1 cellular context compared by ENCODE assay signal in genomic region chr1:146036990-146037646, GRCh38.
TF ChIP-seq lines count a peak whose summit lies in the region.

No MANE protein-coding gene starts in this region.

TF ChIP-seq in K562, 482 proteins besides CTCF, POLR2A, EP300 and RAD21 (continued from another document and continues in another):
- TF ChIP-seq ZBTB49 (CRISPR knock-in tag; IDR thresholded peaks at IDR 0.05; ENCODE audit: borderline replicate concordance) = no peak
- TF ChIP-seq ZBTB40 (IDR thresholded peaks at IDR 0.05) = peak; percentile 86
- no peak for TF ChIP-seq ZBTB40 (CRISPR knock-in tag; IDR thresholded peaks at IDR 0.05)
- TF ChIP-seq ZSCAN32 (CRISPR knock-in tag; IDR thresholded peaks at IDR 0.05) = no peak
- peak; percentile 40; the same call in 1 of the 2 replicates for TF ChIP-seq HCFC1 (IDR thresholded peaks at IDR 0.05; ENCODE audit: low read depth, low read length)
- TF ChIP-seq GATAD2A (IDR thresholded peaks at IDR 0.05) = no peak; the same call in 1 of the 2 replicates
- no peak for TF ChIP-seq DDX20 (tag; IDR thresholded peaks at IDR 0.05; ENCODE audit: low read depth)
- 0 out of 2 replicates have a peak, but pooled peaks have one; percentile 15 for TF ChIP-seq ELF2 (CRISPR knock-in tag; IDR thresholded peaks at IDR 0.05)
- no peak for TF ChIP-seq STAT5B (CRISPR knock-in tag; IDR thresholded peaks at IDR 0.05)
- no peak for TF ChIP-seq CC2D1A (IDR thresholded peaks at IDR 0.05)
- TF ChIP-seq FOSL1 (tag; conservative IDR thresholded peaks at IDR 0.05) = peak; percentile 17; the same call in 1 of the 2 replicates
- no peak for TF ChIP-seq ETV1 (tag; conservative IDR thresholded peaks at IDR 0.05; ENCODE audit: low read depth)
- no peak for TF ChIP-seq PHB2 (IDR thresholded peaks at IDR 0.05; ENCODE audit: low read depth)
- TF ChIP-seq KHSRP (IDR thresholded peaks at IDR 0.05) = no peak
- TF ChIP-seq HMG20A (CRISPR knock-in tag; conservative IDR thresholded peaks at IDR 0.05) = no peak
- TF ChIP-seq TAF15 (IDR thresholded peaks at IDR 0.05; ENCODE audit: low read depth, low read length) = no peak
- TF ChIP-seq ZNF431 (CRISPR knock-in tag; IDR thresholded peaks at IDR 0.05) = no peak
- no peak for TF ChIP-seq ERF (CRISPR knock-in tag; IDR thresholded peaks at IDR 0.05)
- no peak for TF ChIP-seq ARID3B (CRISPR knock-in tag; IDR thresholded peaks at IDR 0.05; ENCODE audit: borderline replicate concordance)
- TF ChIP-seq SMARCC2 (IDR thresholded peaks at IDR 0.05; ENCODE audit: low read depth) = no peak
- TF ChIP-seq CBFA2T2 (conservative IDR thresholded peaks at IDR 0.05) = no peak
- TF ChIP-seq MXI1 (IDR thresholded peaks at IDR 0.05; ENCODE audit: low read depth, low read length) = peak; percentile 68; the same call in 1 of the 2 replicates
- 0 out of 2 replicates have a peak, but pooled peaks have one; percentile 49 for TF ChIP-seq THRAP3 (IDR thresholded peaks at IDR 0.05; ENCODE audit: borderline replicate concordance)
- TF ChIP-seq ZNF140 (CRISPR knock-in tag; IDR thresholded peaks at IDR 0.05) = no peak
- TF ChIP-seq POU5F1 (IDR thresholded peaks at IDR 0.05; ENCODE audit: borderline replicate concordance, low read depth, low read length, partially characterized antibody) = no peak
- TF ChIP-seq FOS (IDR thresholded peaks at IDR 0.05; ENCODE audit: extremely low read depth, insufficient read length) = no peak
- TF ChIP-seq NFRKB (IDR thresholded peaks at IDR 0.05; ENCODE audit: low read depth) = peak; percentile 26; the same call in 1 of the 2 replicates
- TF ChIP-seq CGGBP1 (CRISPR knock-in tag; IDR thresholded peaks at IDR 0.05) = no peak
- no peak for TF ChIP-seq MEF2A (IDR thresholded peaks at IDR 0.05; ENCODE audit: control insufficient read depth, low read depth, low read length)
- peak; percentile 45; the same call in 1 of the 2 replicates for TF ChIP-seq SP1 (CRISPR knock-in tag; IDR thresholded peaks at IDR 0.05)
- peak; percentile 39 for TF ChIP-seq TAF1 (IDR thresholded peaks at IDR 0.05; ENCODE audit: control insufficient read depth, extremely low read depth, insufficient read depth, low read length, severe bottlenecking)
- no peak for TF ChIP-seq CREB3 (tag; conservative IDR thresholded peaks at IDR 0.05; ENCODE audit: low read depth)
- no peak for TF ChIP-seq PATZ1 (CRISPR knock-in tag; IDR thresholded peaks at IDR 0.05; ENCODE audit: borderline replicate concordance)
- TF ChIP-seq ARHGAP35 (IDR thresholded peaks at IDR 0.05; ENCODE audit: partially characterized antibody) = no peak
- no peak for TF ChIP-seq ZNF277 (CRISPR knock-in tag; IDR thresholded peaks at IDR 0.05; ENCODE audit: borderline replicate concordance)
- no peak; the same call in 1 of the 2 replicates for TF ChIP-seq ZNF41 (CRISPR knock-in tag; conservative IDR thresholded peaks at IDR 0.05)
- no peak for TF ChIP-seq ZNF124 (CRISPR knock-in tag; IDR thresholded peaks at IDR 0.05)
- TF ChIP-seq MYC (IDR thresholded peaks at IDR 0.05; ENCODE audit: low read depth, low read length) = peak; percentile 64; the same call in 1 of the 2 replicates
- peak; percentile 15; the same call in 1 of the 2 replicates for TF ChIP-seq MYC (CRISPR knock-in tag; IDR thresholded peaks at IDR 0.05; ENCODE audit: borderline replicate concordance, low read depth)
- no peak for TF ChIP-seq HES1 (IDR thresholded peaks at IDR 0.05; ENCODE audit: low read depth)
- no peak for TF ChIP-seq PHB (CRISPR knock-in tag; IDR thresholded peaks at IDR 0.05)
- no peak for TF ChIP-seq KLF10 (CRISPR knock-in tag; IDR thresholded peaks at IDR 0.05)
- no peak for TF ChIP-seq ZNF274 (IDR thresholded peaks at IDR 0.05; ENCODE audit: borderline replicate concordance, low read depth, low read length)
- TF ChIP-seq TSC22D4 (tag; IDR thresholded peaks at IDR 0.05) = no peak
- TF ChIP-seq SNAPC5 (CRISPR knock-in tag; IDR thresholded peaks at IDR 0.05) = no peak
- no peak for TF ChIP-seq ZNF583 (CRISPR knock-in tag; IDR thresholded peaks at IDR 0.05)
- no peak for TF ChIP-seq TFE3 (CRISPR knock-in tag; IDR thresholded peaks at IDR 0.05)
